In genomic region chrX:124717537-124717936, GRCh38 we compare ENCODE assay signal across 22 cellular contexts.
"Had no signal": no experiment of that assay in that cellular context is flagged by ENCODE, and none has a peak within 500 bp of the region (broad histone marks: within the 10 kb centered on the region; RNA-seq: fewer than 3 reads in every experiment).

No MANE protein-coding gene starts in this region.

- H3K36me3 Mint-ChIP-seq: mesothelial cell of epicardium; naive B cell; natural killer cell treated with Interleukin-12 subunit alpha and Interleukin-12 subunit beta and Interleukin-15 and Interleukin-18, amount 100 ng/mL, for 72 hours; stimulated activated naive B cell treated with anti-CD40 and anti-IgM and Interleukin-4, amounts not matched to agents 10 μg/mL and 1 μg/mL and 100 μg/mL, for 72 hours had no signal

- H3K27me3 Mint-ChIP-seq: naive B cell; stimulated activated naive B cell treated with anti-CD40 and anti-IgM and Interleukin-4, amounts not matched to agents 10 μg/mL and 1 μg/mL and 100 μg/mL, for 72 hours had no signal

- ATAC-seq: natural killer cell treated with Interleukin-12 subunit alpha and Interleukin-12 subunit beta and Interleukin-15 and Interleukin-18, amount 100 ng/mL, for 72 hours; pancreas; right cardiac atrium; sciatic nerve; stimulated activated naive B cell treated with anti-CD40 and anti-IgM and Interleukin-4, amounts not matched to agents 10 μg/mL and 1 μg/mL and 100 μg/mL, for 72 hours; stimulated activated naive CD8-positive, alpha-beta T cell treated with anti-CD3 and anti-CD28 coated beads, Interleukin-15, Interleukin-2, amounts not matched to agents 100 U/mL and 50 U/mL, for 24 hours had no signal

- H3K27ac Mint-ChIP-seq: mesothelial cell of epicardium; naive B cell; natural killer cell treated with Interleukin-12 subunit alpha and Interleukin-12 subunit beta and Interleukin-15 and Interleukin-18, amount 100 ng/mL, for 72 hours; stimulated activated naive B cell treated with anti-CD40 and anti-IgM and Interleukin-4, amounts not matched to agents 10 μg/mL and 1 μg/mL and 100 μg/mL, for 72 hours had no signal

- H3K9me3 Mint-ChIP-seq: mesothelial cell of epicardium; natural killer cell treated with Interleukin-12 subunit alpha and Interleukin-12 subunit beta and Interleukin-15 and Interleukin-18, amount 100 ng/mL, for 72 hours had no signal

- H3K4me3 Mint-ChIP-seq: mesothelial cell of epicardium; naive B cell; natural killer cell treated with Interleukin-12 subunit alpha and Interleukin-12 subunit beta and Interleukin-15 and Interleukin-18, amount 100 ng/mL, for 72 hours; stimulated activated naive B cell treated with anti-CD40 and anti-IgM and Interleukin-4, amounts not matched to agents 10 μg/mL and 1 μg/mL and 100 μg/mL, for 72 hours had no signal

- DNase-seq: islet precursor cell; left ventricle myocardium inferior; mesendoderm; naive B cell; pancreas; posterior cingulate gyrus; retina; right cardiac atrium; stimulated activated CD4-positive, alpha-beta T cell treated with anti-CD3 and anti-CD28 coated beads, Interleukin-12 subunit alpha, Interleukin-12 subunit beta, amount 100 ng/mL, for 4 hours; stimulated activated CD4-positive, alpha-beta T cell treated with anti-CD3 and anti-CD28 coated beads, Interleukin-15, amount 100 ng/mL, for 24 hours; stimulated activated CD4-positive, alpha-beta T cell treated with anti-CD3 and anti-CD28 coated beads, Interleukin-2, amount 100 ng/mL, for 24 hours; stimulated activated CD4-positive, alpha-beta T cell treated with anti-CD3 and anti-CD28 coated beads, Interleukin-4, amount 100 ng/mL, for 1 hour; stimulated activated naive B cell treated with anti-CD40 and anti-IgM and Interleukin-4, amounts not matched to agents 10 μg/mL and 1 μg/mL and 100 μg/mL, for 72 hours; stimulated activated naive CD8-positive, alpha-beta T cell treated with anti-CD3 and anti-CD28 coated beads, Interleukin-15, Interleukin-2, amounts not matched to agents 100 U/mL and 50 U/mL, for 24 hours; stomach; testis; thyroid gland; transverse colon; upper lobe of left lung had no signal

- H3K4me1 Mint-ChIP-seq: mesothelial cell of epicardium; naive B cell; stimulated activated naive B cell treated with anti-CD40 and anti-IgM and Interleukin-4, amounts not matched to agents 10 μg/mL and 1 μg/mL and 100 μg/mL, for 72 hours had no signal
